Comparison of ENCODE assay signal across 23 cellular contexts in genomic region chr5:60297658-60298057, GRCh38.
"Had no signal": no experiment of that assay in that cellular context is flagged by ENCODE, and none has a peak within 500 bp of the region (broad histone marks: within the 10 kb centered on the region; RNA-seq: fewer than 3 reads in every experiment).

No MANE protein-coding gene starts in this region.

- H3K27ac ChIP-seq: coronary artery, prostate gland, right atrium auricular region, thyroid gland, vagina had no signal

- H3K27me3 ChIP-seq: esophagus squamous epithelium, right atrium auricular region, thyroid gland, vagina had no signal

- DNase-seq: dermis blood vessel endothelial cell; effector memory CD4-positive, alpha-beta T cell; esophagus squamous epithelium; head of caudate nucleus; left ventricle myocardium superior; mesenchymal stem cell; naive thymus-derived CD8-positive, alpha-beta T cell; nephron progenitor cell; nucleus accumbens; stimulated activated CD4-positive, alpha-beta T cell treated with anti-CD3 and anti-CD28 coated beads, Interleukin-12 subunit alpha, Interleukin-12 subunit beta, amount 100 ng/mL, for 4 hours; stimulated activated CD4-positive, alpha-beta T cell treated with anti-CD3 and anti-CD28 coated beads, Interleukin-1b, Interleukin-23, amount 100 ng/mL, for 48 hours; stimulated activated CD4-positive, alpha-beta T cell treated with anti-CD3 and anti-CD28 coated beads, Interleukin-4, amount 100 ng/mL, for 1 hour; stimulated activated CD8-positive, alpha-beta memory T cell treated with anti-CD3 and anti-CD28 coated beads, Interleukin-4, amount 100 ng/mL, for 48 hours; stimulated activated naive CD4-positive, alpha-beta T cell; stimulated activated naive CD8-positive, alpha-beta T cell treated with anti-CD3 and anti-CD28 coated beads, Interleukin-15, amount 100 ng/mL, for 72 hours; thyroid gland; trophoblast cell had no signal

- H3K4me3 ChIP-seq: coronary artery, esophagus squamous epithelium, lung, prostate gland, right atrium auricular region, smooth muscle cell, thyroid gland, vagina had no signal

- H3K36me3 ChIP-seq: esophagus squamous epithelium, prostate gland, right atrium auricular region, thyroid gland, vagina had no signal

- H3K9me3 ChIP-seq: esophagus squamous epithelium, prostate gland, thyroid gland, vagina had no signal

- H3K4me1 ChIP-seq: esophagus squamous epithelium, prostate gland, right atrium auricular region, thyroid gland, vagina had no signal
